Comparison of ENCODE assay signal across 27 cellular contexts in the genomic region with DNA sequence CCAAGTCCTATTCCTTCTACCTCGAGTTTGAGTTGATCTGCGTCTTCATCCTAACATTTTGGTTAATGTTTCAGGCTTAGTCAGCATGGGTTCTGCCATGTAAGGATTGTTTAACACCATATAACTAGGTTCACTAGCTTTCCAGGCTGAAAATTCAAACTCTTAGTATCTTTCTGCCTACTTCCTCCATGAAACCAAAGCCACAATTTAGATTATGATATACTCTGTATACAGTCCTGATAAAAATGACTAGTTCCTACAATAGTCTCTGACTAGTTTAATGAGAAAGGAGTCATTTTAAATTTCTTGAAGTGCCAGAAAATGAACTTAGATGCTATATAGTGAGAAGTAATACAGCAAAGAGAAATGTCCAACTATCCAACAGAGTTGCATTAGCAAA. TPM values are rescaled to one million over a fixed set of nuclear protein-coding genes. Genes with fewer than 3 reads are reported as not detected.
"Had no signal": no experiment of that assay in that cellular context is flagged by ENCODE, and none has a peak within 500 bp of the region (broad histone marks: within the 10 kb centered on the region; RNA-seq: fewer than 3 reads in every experiment).

No MANE protein-coding gene starts in this region.

- H3K4me3 Mint-ChIP-seq: activated CD4-positive, alpha-beta T cell treated with anti-CD3 and anti-CD28 coated beads, Interleukin-2, amount 10 ng/mL, durations not matched to agents 7 days and 5 days; activated CD8-positive, alpha-beta T cell treated with anti-CD3 and anti-CD28 coated beads, Interleukin-2, amount 10 ng/mL, durations not matched to agents 7 days and 5 days; activated naive CD8-positive, alpha-beta T cell treated with anti-CD3 and anti-CD28 coated beads for 36 hours; effector memory CD8-positive, alpha-beta T cell; natural killer cell; stimulated activated naive CD8-positive, alpha-beta T cell treated with anti-CD3 and anti-CD28 coated beads, Interleukin-15, Interleukin-2, amounts not matched to agents 100 ng/mL and 50 ng/mL, for 24 hours; T-helper 1 cell treated with Interleukin-12 subunit alpha and Interleukin-12 subunit beta and Interleukin-4 antibody, amounts not matched to agents 30 μg/mL and 1 μg/mL, for 36 hours had no signal

- DNase-seq: activated CD4-positive, alpha-beta T cell treated with anti-CD3 and anti-CD28 coated beads, Interleukin-2, amount 10 ng/mL, durations not matched to agents 7 days and 5 days; activated CD4-positive, CD25-positive, alpha-beta regulatory T cell; activated CD8-positive, alpha-beta T cell treated with anti-CD3 and anti-CD28 coated beads, Interleukin-2, amount 10 ng/mL, durations not matched to agents 7 days and 5 days; activated naive CD4-positive, alpha-beta T cell treated with Interleukin-2 at 50 U/mL for 16 hours; activated naive CD8-positive, alpha-beta T cell treated with anti-CD3 and anti-CD28 coated beads for 36 hours; activated T-cell treated with anti-CD3 and anti-CD28 coated beads, Interleukin-2, amount 50 U/mL, for 1 hour; central memory CD4-positive, alpha-beta T cell; effector memory CD8-positive, alpha-beta T cell; foreskin melanocyte; kidney; natural killer cell; pancreas; psoas muscle; stimulated activated CD4-positive, alpha-beta T cell treated with anti-CD3 and anti-CD28 coated beads, Interleukin-4, amount 100 ng/mL, for 24 hours; substantia nigra; T1000; thyroid gland; upper lobe of right lung had no signal

- H3K27me3 Mint-ChIP-seq: activated CD4-positive, alpha-beta T cell treated with anti-CD3 and anti-CD28 coated beads, Interleukin-2, amount 10 ng/mL, durations not matched to agents 7 days and 5 days; activated naive CD8-positive, alpha-beta T cell treated with anti-CD3 and anti-CD28 coated beads for 36 hours; effector memory CD8-positive, alpha-beta T cell; stimulated activated naive CD8-positive, alpha-beta T cell treated with anti-CD3 and anti-CD28 coated beads, Interleukin-15, Interleukin-2, amounts not matched to agents 100 ng/mL and 50 ng/mL, for 24 hours had no signal

- H3K4me1 Mint-ChIP-seq: natural killer cell had no signal

- H3K27ac Mint-ChIP-seq: activated CD4-positive, alpha-beta T cell treated with anti-CD3 and anti-CD28 coated beads, Interleukin-2, amount 10 ng/mL, durations not matched to agents 7 days and 5 days; activated CD8-positive, alpha-beta T cell treated with anti-CD3 and anti-CD28 coated beads, Interleukin-2, amount 10 ng/mL, durations not matched to agents 7 days and 5 days; activated naive CD8-positive, alpha-beta T cell treated with anti-CD3 and anti-CD28 coated beads for 36 hours; effector memory CD8-positive, alpha-beta T cell; natural killer cell; T-helper 1 cell treated with Interleukin-12 subunit alpha and Interleukin-12 subunit beta and Interleukin-4 antibody, amounts not matched to agents 30 μg/mL and 1 μg/mL, for 36 hours had no signal

- H3K9me3 Mint-ChIP-seq: activated naive CD8-positive, alpha-beta T cell treated with anti-CD3 and anti-CD28 coated beads for 36 hours; effector memory CD8-positive, alpha-beta T cell; natural killer cell; stimulated activated naive CD8-positive, alpha-beta T cell treated with anti-CD3 and anti-CD28 coated beads, Interleukin-15, Interleukin-2, amounts not matched to agents 100 ng/mL and 50 ng/mL, for 24 hours had no signal

- H3K27ac ChIP-seq: neutrophil, pancreas, psoas muscle, right atrium auricular region, thyroid gland, upper lobe of right lung had no signal

- H3K4me3 ChIP-seq: lung, pancreas, psoas muscle, right atrium auricular region, thyroid gland, upper lobe of right lung had no signal

- ATAC-seq: activated CD8-positive, alpha-beta T cell treated with anti-CD3 and anti-CD28 coated beads, Interleukin-2, amount 10 ng/mL, durations not matched to agents 7 days and 5 days; effector memory CD8-positive, alpha-beta T cell; esophagus mucosa; natural killer cell; pancreas; psoas muscle; upper lobe of right lung had no signal

- H3K36me3 ChIP-seq: neutrophil, pancreas, right atrium auricular region, thyroid gland, upper lobe of right lung had no signal

- H3K27me3 ChIP-seq: neutrophil, pancreas, right atrium auricular region, thyroid gland, upper lobe of right lung had no signal

- H3K9me3 ChIP-seq: neutrophil, pancreas, psoas muscle, right atrium auricular region, thyroid gland, upper lobe of right lung had no signal

- FAIRE-seq: astrocyte, endothelial cell of umbilical vein, kidney, pancreas had no signal

- H3K4me1 ChIP-seq: pancreas, psoas muscle, right atrium auricular region, thyroid gland, upper lobe of right lung had no signal

RNA-seq across cellular contexts. Expression of a gene that starts 6.6 kb away (rescaled TPM):
- total RNA-seq: astrocyte, dermis microvascular lymphatic vessel endothelial cell, endothelial cell of umbilical vein, right atrium auricular region had no signal
- polyA plus RNA-seq: endothelial cell of umbilical vein, pancreas had no signal
